Comparison of ENCODE assay signal across 8 cellular contexts in the genomic region with DNA sequence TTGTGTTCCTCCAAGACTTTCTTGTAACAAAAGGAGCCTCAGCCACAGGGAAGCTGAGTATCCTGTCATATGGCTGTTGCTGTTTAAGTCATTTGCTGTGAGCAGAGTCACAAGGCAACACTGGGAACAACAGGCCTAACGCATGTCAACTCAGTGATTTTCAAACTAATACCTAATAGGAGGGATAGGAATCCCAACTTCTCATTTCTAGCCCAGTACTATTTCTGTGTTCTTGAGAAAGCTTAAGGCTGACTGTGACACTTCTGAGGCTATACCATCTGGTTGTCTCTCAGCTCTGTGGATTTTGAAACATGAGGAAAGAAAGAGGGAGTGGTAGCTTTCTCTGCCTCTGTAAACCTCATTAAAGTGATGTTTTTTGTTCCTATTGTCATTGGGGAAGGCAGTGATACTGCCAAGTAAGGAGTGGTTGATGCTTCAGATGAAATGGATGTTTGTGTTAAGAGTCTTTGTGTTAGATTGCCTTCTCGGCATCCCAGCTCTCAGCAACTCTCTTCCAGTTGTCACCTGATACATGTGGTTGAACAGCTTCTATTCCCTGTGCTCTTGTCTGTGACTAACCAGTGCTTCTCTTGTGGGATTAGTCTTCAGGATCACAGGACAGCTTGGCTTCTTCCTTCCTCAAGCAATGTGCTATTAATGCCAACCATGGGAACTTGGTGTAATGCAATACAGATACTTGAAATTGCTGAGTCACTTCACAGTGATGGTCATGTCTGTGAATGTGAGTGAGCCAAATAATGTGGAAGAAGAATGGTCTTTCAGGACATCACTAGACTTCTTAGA.
A peak's percentile ranks its signal among the peaks of the same experiment; 100 is the strongest.
DNase-seq lines count a peak whose midpoint lies in the region; ATAC-seq and TF ChIP-seq lines count a peak whose summit lies in the region.

No MANE protein-coding gene starts in this region.

- H3K27me3 ChIP-seq in gastroesophageal sphincter: no peaks in the 10 kb centered on the region
- no peaks in the 10 kb centered on the region for H3K27me3 ChIP-seq in sigmoid colon

- no peaks in the 10 kb centered on the region for H3K9me3 ChIP-seq in gastroesophageal sphincter
- no peaks in the 10 kb centered on the region for H3K9me3 ChIP-seq in sigmoid colon

- in situ Hi-C loops in GM13977 (cut with MboI; ENCODE audit: low pct_unique_long_range_greater_than_20kb, low sequenced_read_pairs, unreplicated experiment): no loop called here

- TF ChIP-seq POLR2A in gastroesophageal sphincter (IDR thresholded peaks at IDR 0.05) (no peak), sigmoid colon (IDR thresholded peaks at IDR 0.05) (no peak)

- peak; percentile 38 for DNase-seq in NCI-H1105 treated with DMSO at 0.1 percent for 48 hours (lab: John Stamatoyannopoulos, UW)
- DNase-seq in NCI-H1105 (lab: John Stamatoyannopoulos, UW): no peak
- DNase-seq in SHP77 treated with DMSO at 0.1 percent for 48 hours (lab: John Stamatoyannopoulos, UW): peak; percentile 29
- DNase-seq in sigmoid colon: no peak
- no peak for DNase-seq in GM13977 (ENCODE audit: low spot score)
- no peak for DNase-seq in stimulated activated naive CD8-positive, alpha-beta T cell treated with anti-CD3 and anti-CD28 coated beads, Interleukin-15, Interleukin-2, amounts not matched to agents 100 U/mL and 50 U/mL, for 24 hours

- H3K36me3 ChIP-seq in gastroesophageal sphincter (no peaks in the 10 kb centered on the region), sigmoid colon (no peaks in the 10 kb centered on the region)

- peak; percentile 75 for ATAC-seq in gastroesophageal sphincter
- ATAC-seq in stimulated activated naive CD8-positive, alpha-beta T cell treated with anti-CD3 and anti-CD28 coated beads, Interleukin-15, Interleukin-2, amounts not matched to agents 100 U/mL and 50 U/mL, for 24 hours: no peak

- TF ChIP-seq CTCF in gastroesophageal sphincter (IDR thresholded peaks at IDR 0.05) (no peak), sigmoid colon (IDR thresholded peaks at IDR 0.05) (no peak), GM13977 (IDR thresholded peaks at IDR 0.05; ENCODE audit: extremely low read depth, insufficient read depth, missing control alignments) (no peak)

- no peak for TF ChIP-seq EP300 in gastroesophageal sphincter (IDR thresholded peaks at IDR 0.05)
- no peak for TF ChIP-seq EP300 in sigmoid colon (IDR thresholded peaks at IDR 0.05)

- 64 to 65% methylated on average over 1 to 2 of the region's 2 CpGs for WGBS in gastroesophageal sphincter (ENCODE audit: low coverage in 1 of 2), 2 donors
- 56 to 78% methylated on average over 2 of the region's 2 CpGs for WGBS in sigmoid colon, 2 donors

- H3K27ac ChIP-seq in gastroesophageal sphincter (no peak overlapping the region), skin epidermis (peak overlapping the region in 17 of 21 experiments; percentile 22 to 82 (median 64)), sigmoid colon (peak overlapping the region in 2 of 4 donors; percentile 19 to 31)

- intact Hi-C loops in sigmoid colon (cut with DNase I): no loop called here

- no peak overlapping the region for H3K4me3 ChIP-seq in gastroesophageal sphincter
- H3K4me3 ChIP-seq in skin epidermis: no peak overlapping the region
- H3K4me3 ChIP-seq in sigmoid colon: no peak overlapping the region

- H3K4me1 ChIP-seq in gastroesophageal sphincter: no peaks in the 10 kb centered on the region
- H3K4me1 ChIP-seq in sigmoid colon: no peaks in the 10 kb centered on the region

Comparison
In these comparisons a context has a peak if more than half of its experiments do, and no peak if none do; other contexts are left out.
1. DNase-seq: peak in NCI-H1105 treated with DMSO at 0.1 percent for 48 hours (single experiment) and SHP77 treated with DMSO at 0.1 percent for 48 hours (single experiment); none in NCI-H1105 (single experiment), sigmoid colon (single experiment), GM13977 (single experiment) and stimulated activated naive CD8-positive, alpha-beta T cell treated with anti-CD3 and anti-CD28 coated beads, Interleukin-15, Interleukin-2, amounts not matched to agents 100 U/mL and 50 U/mL, for 24 hours (single experiment).
2. H3K27ac ChIP-seq: peak in skin epidermis (17 of 21); none in gastroesophageal sphincter (0 of 4).